22 cellular contexts compared by ENCODE assay signal in genomic region chr2:222456479-222457077, GRCh38. TPM values are rescaled to one million over a fixed set of nuclear protein-coding genes. Genes with fewer than 3 reads are reported as not detected.
A peak's percentile ranks its signal among the peaks of the same experiment; 100 is the strongest.
DNase-seq lines count a peak whose midpoint lies in the region; ATAC-seq and TF ChIP-seq lines count a peak whose summit lies in the region.
"Had no signal": no experiment of that assay in that cellular context is flagged by ENCODE, and none has a peak within 500 bp of the region (broad histone marks: within the 10 kb centered on the region; RNA-seq: fewer than 3 reads in every experiment).

No MANE protein-coding gene starts in this region.

- H3K27me3 ChIP-seq in neural cell (ENCODE audit: insufficient read depth, low read depth, low read length) (no peaks in the 10 kb centered on the region), psoas muscle (ENCODE audit: insufficient read depth in 3 of 3, low read length in 2 of 3) (peaks cover 0 to 2% (median 2%) of the 10 kb centered on the region in 3 donors), gastroesophageal sphincter (peaks cover under 1% of the 10 kb centered on the region)
- H3K27me3 ChIP-seq: BLaER1 treated with 17β-estradiol and CSF1 and Interleukin-3, amounts not matched to agents 10 nM and 100 nM had no signal

- H3K4me3 ChIP-seq in HEK293 (ENCODE audit: low read depth, low read length) (no peak overlapping the region), neural cell (ENCODE audit: low read length) (no peak overlapping the region), psoas muscle (no peak overlapping the region), gastroesophageal sphincter (no peak overlapping the region)
- H3K4me3 ChIP-seq: A549; BLaER1 treated with 17β-estradiol and CSF1 and Interleukin-3, amounts not matched to agents 10 nM and 100 nM; GM12878 had no signal

- H3K4me2 ChIP-seq in neural cell (ENCODE audit: low read length) = no peak overlapping the region
- H3K4me2 ChIP-seq: A549; BLaER1 treated with 17β-estradiol and CSF1 and Interleukin-3, amounts not matched to agents 10 nM and 100 nM had no signal

- no peak for TF ChIP-seq POLR2A in gastroesophageal sphincter (IDR thresholded peaks at IDR 0.05)

- intact Hi-C loops in psoas muscle (cut with DNase I) = no loop called here

- no peaks in the 10 kb centered on the region for H3K9me2 ChIP-seq in neural cell (ENCODE audit: insufficient read depth, low read length)

- ATAC-seq in psoas muscle (no peak), gastroesophageal sphincter (no peak)
- ATAC-seq: A549; CD8-positive, alpha-beta T cell; GM12878 had no signal

- TF ChIP-seq CTCF in HEK293 (tag by site-specific recombination; IDR thresholded peaks at IDR 0.05) (no peak), neural cell (IDR thresholded peaks at IDR 0.05; ENCODE audit: poor library complexity, severe bottlenecking) (no peak), psoas muscle (IDR thresholded peaks at IDR 0.05) (no peak), gastroesophageal sphincter (IDR thresholded peaks at IDR 0.05) (no peak)

- H3K79me2 ChIP-seq in neural cell (replicated peaks; ENCODE audit: insufficient read depth, low read length) = no peaks in the 10 kb centered on the region

- POLR2A ChIA-PET in HEK293 (lab: Yijun Ruan, JAX) = no interaction called here

- 68 to 80% (median 76%) methylated on average over 4 of the region's 4 CpGs for WGBS in psoas muscle, 3 donors
- WGBS in gastroesophageal sphincter (ENCODE audit: low coverage in 1 of 2), 2 donors = 81 to 90% methylated on average over 4 of the region's 4 CpGs

- H3K36me3 ChIP-seq in HEK293 (ENCODE audit: control insufficient read depth in 2 of 2, insufficient read depth in 1 of 2, low read length in 2 of 2) (no peaks in the 10 kb centered on the region; a peak in 1 of 3 replicates), neural cell (ENCODE audit: insufficient read depth, low read length) (no peaks in the 10 kb centered on the region), psoas muscle (ENCODE audit: insufficient read depth in 1 of 2, low read depth in 1 of 2) (no peaks in the 10 kb centered on the region), gastroesophageal sphincter (no peaks in the 10 kb centered on the region)
- H3K36me3 ChIP-seq: BLaER1 treated with 17β-estradiol and CSF1 and Interleukin-3, amounts not matched to agents 10 nM and 100 nM had no signal

- CTCF ChIA-PET in HEK293 (lab: Yijun Ruan, JAX) = interaction anchor here (0.5 to 0.6 kb wide), 2 partner anchors 533 to 617 kb away, joined by 3 to 4 read pairs; no protein-coding TSS in a partner anchor

- H3K4me1 ChIP-seq in HEK293 (ENCODE audit: control insufficient read depth, insufficient read depth, low read length) = peaks cover 5% of the 10 kb centered on the region; the same call in 1 of the 2 replicates
- no peaks in the 10 kb centered on the region for H3K4me1 ChIP-seq in psoas muscle
- H3K4me1 ChIP-seq in gastroesophageal sphincter = no peaks in the 10 kb centered on the region
- H3K4me1 ChIP-seq: A549; BLaER1 treated with 17β-estradiol and CSF1 and Interleukin-3, amounts not matched to agents 10 nM and 100 nM; Caco-2 had no signal

- no peak overlapping the region for H3K9ac ChIP-seq in neural cell (ENCODE audit: low read length)
- H3K9ac ChIP-seq: BLaER1 treated with 17β-estradiol and CSF1 and Interleukin-3, amounts not matched to agents 10 nM and 100 nM had no signal

- H4K20me1 ChIP-seq in neural cell (ENCODE audit: insufficient read depth) = no peaks in the 10 kb centered on the region
- H4K20me1 ChIP-seq: BLaER1 treated with 17β-estradiol and CSF1 and Interleukin-3, amounts not matched to agents 10 nM and 100 nM had no signal

- no peaks in the 10 kb centered on the region for H3K9me3 ChIP-seq in HEK293 (ENCODE audit: control insufficient read depth, insufficient read depth, low read depth, low read length)
- H3K9me3 ChIP-seq in neural cell (ENCODE audit: low read length) = no peaks in the 10 kb centered on the region
- no peaks in the 10 kb centered on the region for H3K9me3 ChIP-seq in psoas muscle
- no peaks in the 10 kb centered on the region for H3K9me3 ChIP-seq in gastroesophageal sphincter
- H3K9me3 ChIP-seq: A549, Caco-2 had no signal

- H3K27ac ChIP-seq in HEK293 (ENCODE audit: extremely low read depth, low read depth, low read length) (no peak overlapping the region), neural cell (ENCODE audit: low read length) (no peak overlapping the region), psoas muscle (no peak overlapping the region), gastroesophageal sphincter (no peak overlapping the region)
- H3K27ac ChIP-seq: 22Rv1; A549; BLaER1 treated with 17β-estradiol and CSF1 and Interleukin-3, amounts not matched to agents 10 nM and 100 nM; C4-2B had no signal

- no peak overlapping the region for H2AFZ ChIP-seq in neural cell (ENCODE audit: low read depth, low read length)

- TF ChIP-seq EP300 in neural cell (conservative IDR thresholded peaks at IDR 0.05; ENCODE audit: poor library complexity, severe bottlenecking) (peak; percentile 95), gastroesophageal sphincter (IDR thresholded peaks at IDR 0.05) (no peak)

- TF ChIP-seq RAD21 in neural cell (conservative IDR thresholded peaks at IDR 0.05) = no peak

- H3F3A ChIP-seq in neural cell (ENCODE audit: insufficient read depth, low read length, poor library complexity, severe bottlenecking) = no peaks in the 10 kb centered on the region

- DNase-seq in putamen (ENCODE audit: low spot score) (peak; percentile 69), psoas muscle (no peak)
- DNase-seq: AML-193; Caco-2; Calu3; CD4-positive, alpha-beta T cell; CD8-positive, alpha-beta T cell; DMS79; DND-41; EL; GDM1 had no signal

TF ChIP-seq in HEK293, 187 proteins besides CTCF, POLR2A, EP300 and RAD21 (continues in another document):
- TF ChIP-seq ZBTB20 (tag by site-specific recombination; IDR thresholded peaks at IDR 0.05) (peak; percentile 13; the same call in 1 of the 2 replicates), ZNF114 (tag by site-specific recombination; IDR thresholded peaks at IDR 0.05) (no peak), ZNF366 (tag by site-specific recombination; conservative IDR thresholded peaks at IDR 0.05) (0 out of 2 replicates have a peak, but pooled peaks have one; percentile 8), ZNF76 (tag by site-specific recombination; IDR thresholded peaks at IDR 0.05; ENCODE audit: borderline replicate concordance, low read depth) (no peak), ZNF677 (tag by site-specific recombination; IDR thresholded peaks at IDR 0.05) (no peak), ZNF660 (tag by site-specific recombination; IDR thresholded peaks at IDR 0.05) (peak; percentile 80)

TF ChIP-seq in neural cell, 6 proteins besides CTCF, POLR2A, EP300 and RAD21:
- TF ChIP-seq POLR2AphosphoS5 (IDR thresholded peaks at IDR 0.05) (peak; percentile 90), MXI1 (conservative IDR thresholded peaks at IDR 0.05; ENCODE audit: poor library complexity, severe bottlenecking) (no peak), SMC3 (conservative IDR thresholded peaks at IDR 0.05; ENCODE audit: poor library complexity) (no peak), TAF1 (IDR thresholded peaks at IDR 0.05; ENCODE audit: low read depth) (no peak), EZH2 (IDR thresholded peaks at IDR 0.05; ENCODE audit: borderline replicate concordance, insufficient read depth, low read length, poor library complexity, severe bottlenecking) (no peak)
- TF ChIP-seq, protein P1, sequence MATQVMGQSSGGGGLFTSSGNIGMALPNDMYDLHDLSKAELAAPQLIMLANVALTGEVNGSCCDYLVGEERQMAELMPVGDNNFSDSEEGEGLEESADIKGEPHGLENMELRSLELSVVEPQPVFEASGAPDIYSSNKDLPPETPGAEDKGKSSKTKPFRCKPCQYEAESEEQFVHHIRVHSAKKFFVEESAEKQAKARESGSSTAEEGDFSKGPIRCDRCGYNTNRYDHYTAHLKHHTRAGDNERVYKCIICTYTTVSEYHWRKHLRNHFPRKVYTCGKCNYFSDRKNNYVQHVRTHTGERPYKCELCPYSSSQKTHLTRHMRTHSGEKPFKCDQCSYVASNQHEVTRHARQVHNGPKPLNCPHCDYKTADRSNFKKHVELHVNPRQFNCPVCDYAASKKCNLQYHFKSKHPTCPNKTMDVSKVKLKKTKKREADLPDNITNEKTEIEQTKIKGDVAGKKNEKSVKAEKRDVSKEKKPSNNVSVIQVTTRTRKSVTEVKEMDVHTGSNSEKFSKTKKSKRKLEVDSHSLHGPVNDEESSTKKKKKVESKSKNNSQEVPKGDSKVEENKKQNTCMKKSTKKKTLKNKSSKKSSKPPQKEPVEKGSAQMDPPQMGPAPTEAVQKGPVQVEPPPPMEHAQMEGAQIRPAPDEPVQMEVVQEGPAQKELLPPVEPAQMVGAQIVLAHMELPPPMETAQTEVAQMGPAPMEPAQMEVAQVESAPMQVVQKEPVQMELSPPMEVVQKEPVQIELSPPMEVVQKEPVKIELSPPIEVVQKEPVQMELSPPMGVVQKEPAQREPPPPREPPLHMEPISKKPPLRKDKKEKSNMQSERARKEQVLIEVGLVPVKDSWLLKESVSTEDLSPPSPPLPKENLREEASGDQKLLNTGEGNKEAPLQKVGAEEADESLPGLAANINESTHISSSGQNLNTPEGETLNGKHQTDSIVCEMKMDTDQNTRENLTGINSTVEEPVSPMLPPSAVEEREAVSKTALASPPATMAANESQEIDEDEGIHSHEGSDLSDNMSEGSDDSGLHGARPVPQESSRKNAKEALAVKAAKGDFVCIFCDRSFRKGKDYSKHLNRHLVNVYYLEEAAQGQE (IDR thresholded peaks at IDR 0.05; ENCODE audit: borderline replicate concordance) = peak; percentile 93

RNA-seq across cellular contexts. Expression of gene SGPP2, which starts 32.2 kb away (rescaled TPM):
- polyA plus RNA-seq in neural cell = 0.30 and 0.38 TPM in 2 replicates
- polyA minus RNA-seq in neural cell = 0.23 and 0.49 TPM in 2 replicates
- under 1 TPM in 3 of 4 donors, not detected in 1; 0.06 to 0.29 (median 0.19) TPM for total RNA-seq in psoas muscle
- polyA plus RNA-seq in psoas muscle = under 1 TPM in 2 of 3 donors, not detected in 1; 0.06 to 0.10 TPM
- total RNA-seq in gastroesophageal sphincter = 1 to 10 TPM in 2 of 4 donors, under 1 TPM in 1, not detected in 1; 0.89 to 1.8 (median 1.2) TPM
- total RNA-seq: A172, Caco-2, G401 had no signal
- polyA plus RNA-seq: BJ had no signal
